Comparison of ENCODE assay signal across 28 cellular contexts in the genomic region with DNA sequence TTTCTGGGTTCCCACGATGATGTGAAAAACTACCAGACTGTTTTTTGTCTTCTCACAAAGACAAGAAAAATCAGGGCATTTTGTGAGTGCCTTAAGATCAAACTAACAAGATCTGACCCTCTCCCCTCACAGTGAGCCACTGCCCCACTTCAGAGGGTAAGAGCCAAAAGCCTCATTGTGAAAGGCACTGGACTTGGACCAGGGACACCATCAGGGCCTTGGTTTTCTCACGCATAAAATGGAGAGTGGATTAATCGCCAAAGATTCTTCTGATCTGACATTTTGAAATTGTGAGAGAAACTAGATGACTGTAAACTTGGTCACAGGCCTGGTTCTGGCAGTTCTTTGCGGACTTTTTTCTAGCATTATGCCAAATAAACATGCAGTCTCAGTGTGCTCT. TPM values are rescaled to one million over a fixed set of nuclear protein-coding genes. Genes with fewer than 3 reads are reported as not detected.
DNase-seq lines count a peak whose midpoint lies in the region; ATAC-seq and TF ChIP-seq lines count a peak whose summit lies in the region.
"Had no signal": no experiment of that assay in that cellular context is flagged by ENCODE, and none has a peak within 500 bp of the region (broad histone marks: within the 10 kb centered on the region; RNA-seq: fewer than 3 reads in every experiment).

No MANE protein-coding gene starts in this region.

- no peaks in the 10 kb centered on the region for H3K27me3 ChIP-seq in right cardiac atrium (ENCODE audit: control insufficient read depth, insufficient read depth)
- no peaks in the 10 kb centered on the region for H3K27me3 ChIP-seq in heart right ventricle
- no peaks in the 10 kb centered on the region for H3K27me3 ChIP-seq in muscle layer of duodenum (ENCODE audit: low read depth, low read length)
- H3K27me3 ChIP-seq in upper lobe of right lung = no peaks in the 10 kb centered on the region
- H3K27me3 ChIP-seq: dorsolateral prefrontal cortex, esophagus squamous epithelium, heart left ventricle, tibial nerve had no signal

- H3K9me3 ChIP-seq in right cardiac atrium (ENCODE audit: control insufficient read depth, low read length) (no peaks in the 10 kb centered on the region), heart right ventricle (no peaks in the 10 kb centered on the region), muscle layer of duodenum (ENCODE audit: control insufficient read depth in 1 of 2, low read length in 2 of 2) (no peaks in the 10 kb centered on the region), upper lobe of right lung (no peaks in the 10 kb centered on the region)
- H3K9me3 ChIP-seq: Caco-2, esophagus squamous epithelium, heart left ventricle, tibial nerve had no signal

- H3K4me3 Mint-ChIP-seq in brain = no peak overlapping the region
- no peak overlapping the region for H3K4me3 Mint-ChIP-seq in stimulated activated memory B cell treated with anti-CD40 and anti-IgM and Interleukin-4, amounts not matched to agents 10 μg/mL and 1 μg/mL and 100 μg/mL, for 72 hours
- H3K4me3 Mint-ChIP-seq: activated naive CD8-positive, alpha-beta T cell; T-cell had no signal

- H3K36me3 Mint-ChIP-seq in brain = peaks cover 6% of the 10 kb centered on the region
- H3K36me3 Mint-ChIP-seq in stimulated activated memory B cell treated with anti-CD40 and anti-IgM and Interleukin-4, amounts not matched to agents 10 μg/mL and 1 μg/mL and 100 μg/mL, for 72 hours = peaks cover 39% of the 10 kb centered on the region

- no peak overlapping the region for H3K27ac ChIP-seq in right cardiac atrium (ENCODE audit: low read length)
- H3K27ac ChIP-seq in heart right ventricle = peak overlapping the region in 2 of 10 donors; percentile 14 to 18
- H3K27ac ChIP-seq in muscle layer of duodenum (ENCODE audit: low read length) = peak overlapping the region; percentile 23
- H3K27ac ChIP-seq in upper lobe of right lung = peak overlapping the region; percentile 51
- H3K27ac ChIP-seq: HL-60, WERI-Rb-1 had no signal

- 75% methylated on average over 4 of the region's 4 CpGs for WGBS in right cardiac atrium
- 87 to 91% methylated on average over 4 of the region's 4 CpGs for WGBS in heart right ventricle, 2 donors

- peaks cover 61% of the 10 kb centered on the region for H3K4me1 Mint-ChIP-seq in brain
- H3K4me1 Mint-ChIP-seq in stimulated activated memory B cell treated with anti-CD40 and anti-IgM and Interleukin-4, amounts not matched to agents 10 μg/mL and 1 μg/mL and 100 μg/mL, for 72 hours = peaks cover 6% of the 10 kb centered on the region

- H3K27ac Mint-ChIP-seq in brain = peak overlapping the region in 4 of 5 experiments; percentile 59 to 85 (median 78)
- H3K27ac Mint-ChIP-seq in stimulated activated memory B cell treated with anti-CD40 and anti-IgM and Interleukin-4, amounts not matched to agents 10 μg/mL and 1 μg/mL and 100 μg/mL, for 72 hours = no peak overlapping the region
- H3K27ac Mint-ChIP-seq: T-cell had no signal

- peaks cover 3% of the 10 kb centered on the region for H3K4me1 ChIP-seq in right cardiac atrium (ENCODE audit: control insufficient read depth, insufficient read depth, low read length)
- H3K4me1 ChIP-seq in heart right ventricle = peaks cover 0 to 26% (median 14%) of the 10 kb centered on the region in 9 donors
- H3K4me1 ChIP-seq in muscle layer of duodenum (ENCODE audit: control insufficient read depth in 1 of 2, insufficient read depth in 2 of 2, low read length in 2 of 2) = peaks cover 0 to 11% of the 10 kb centered on the region in 2 donors
- H3K4me1 ChIP-seq in upper lobe of right lung = peaks cover 11% of the 10 kb centered on the region
- H3K4me1 ChIP-seq: Caco-2 had no signal

- H3K9me3 Mint-ChIP-seq in brain = no peaks in the 10 kb centered on the region
- no peaks in the 10 kb centered on the region for H3K9me3 Mint-ChIP-seq in stimulated activated memory B cell treated with anti-CD40 and anti-IgM and Interleukin-4, amounts not matched to agents 10 μg/mL and 1 μg/mL and 100 μg/mL, for 72 hours
- H3K9me3 Mint-ChIP-seq: naive thymus-derived CD8-positive, alpha-beta T cell; T-cell had no signal

- DNase-seq in right cardiac atrium = no peak
- DNase-seq in heart right ventricle = no peak
- no peak for DNase-seq in upper lobe of right lung
- DNase-seq in posterior vena cava (ENCODE audit: low spot score) = no peak
- DNase-seq: activated CD4-positive, alpha-beta T cell treated with anti-CD3 and anti-CD28 coated beads for 4 hours; Caco-2; cerebellar nuclear complex; DMS53; dorsolateral prefrontal cortex; esophagus squamous epithelium; foreskin melanocyte; KBM-7; naive thymus-derived CD8-positive, alpha-beta T cell; NCI-H1105; NCI-H2171; NCI-H510A; RPMI8226; small intestine; T-cell; WERI-Rb-1 had no signal

- TF ChIP-seq CTCF in heart right ventricle (IDR thresholded peaks at IDR 0.05) (no peak), brain (conservative IDR thresholded peaks at IDR 0.05) (no peak), upper lobe of right lung (IDR thresholded peaks at IDR 0.05) (no peak)

- H3K27me3 Mint-ChIP-seq in brain = peaks cover 3% of the 10 kb centered on the region
- H3K27me3 Mint-ChIP-seq in stimulated activated memory B cell treated with anti-CD40 and anti-IgM and Interleukin-4, amounts not matched to agents 10 μg/mL and 1 μg/mL and 100 μg/mL, for 72 hours = no peaks in the 10 kb centered on the region
- H3K27me3 Mint-ChIP-seq: activated naive CD8-positive, alpha-beta T cell; naive thymus-derived CD8-positive, alpha-beta T cell; T-cell had no signal

- ATAC-seq in right cardiac atrium = peak; percentile 42 to 44
- no peak for ATAC-seq in heart right ventricle
- ATAC-seq in upper lobe of right lung = no peak
- ATAC-seq in stimulated activated memory B cell treated with anti-CD40 and anti-IgM and Interleukin-4, amounts not matched to agents 10 μg/mL and 1 μg/mL and 100 μg/mL, for 72 hours = no peak
- ATAC-seq: HCT116; naive thymus-derived CD8-positive, alpha-beta T cell; T-cell had no signal

- intact Hi-C loops in right cardiac atrium (cut with DNase I) (no loop called here), heart right ventricle (cut with DNase I) (no loop called here), upper lobe of right lung (cut with DNase I) (no loop called here), posterior vena cava (cut with DNase I) (no loop called here)

- H3K36me3 ChIP-seq in heart right ventricle (peaks cover 0 to 72% (median 39%) of the 10 kb centered on the region in 9 donors), muscle layer of duodenum (ENCODE audit: control insufficient read depth in 1 of 2, insufficient read depth in 2 of 2, low read length in 2 of 2) (peaks cover 48 to 60% of the 10 kb centered on the region in 2 donors), upper lobe of right lung (peaks cover 68% of the 10 kb centered on the region)

- no peak overlapping the region for H3K4me3 ChIP-seq in right cardiac atrium (ENCODE audit: low read length)
- no peak overlapping the region for H3K4me3 ChIP-seq in heart right ventricle
- H3K4me3 ChIP-seq in muscle layer of duodenum (ENCODE audit: low read depth in 1 of 2, low read length in 2 of 2) = no peak overlapping the region
- H3K4me3 ChIP-seq in upper lobe of right lung = no peak overlapping the region
- H3K4me3 ChIP-seq: dorsolateral prefrontal cortex, esophagus squamous epithelium, heart left ventricle, tibial nerve had no signal

RNA-seq across cellular contexts. Expression of gene ENDOV, which starts 21.0 kb away (rescaled TPM):
- total RNA-seq in right cardiac atrium = 10 to 100 TPM in 2 of 4 donors, 1 to 10 TPM in 2; 8.7 to 12.1 (median 10.7) TPM
- polyA plus RNA-seq in right cardiac atrium = 7.8 TPM
- 10 to 100 TPM in 8 of 10 donors, 1 to 10 TPM in 2; 9.0 to 19.9 (median 13.5) TPM for total RNA-seq in heart right ventricle
- 10 to 100 TPM in 1 of 2 donors, 1 to 10 TPM in 1; 7.7 to 12.3 TPM for polyA plus RNA-seq in heart right ventricle
- 32.0 TPM for polyA plus RNA-seq in brain (ENCODE audit: insufficient read depth, low read depth, low replicate concordance)
- total RNA-seq in upper lobe of right lung = 25.1 TPM
- total RNA-seq in posterior vena cava = 10 to 100 TPM; 14.1 to 15.5 TPM

Comparison
In these comparisons a context has a peak if more than half of its experiments do, and no peak if none do; other contexts are left out.
1. ATAC-seq: peak in right cardiac atrium (2 of 2); none in heart right ventricle (0 of 8), upper lobe of right lung (single experiment) and stimulated activated memory B cell treated with anti-CD40 and anti-IgM and Interleukin-4, amounts not matched to agents 10 μg/mL and 1 μg/mL and 100 μg/mL, for 72 hours (single experiment).